8 cellular contexts compared by ENCODE assay signal in the genomic region with DNA sequence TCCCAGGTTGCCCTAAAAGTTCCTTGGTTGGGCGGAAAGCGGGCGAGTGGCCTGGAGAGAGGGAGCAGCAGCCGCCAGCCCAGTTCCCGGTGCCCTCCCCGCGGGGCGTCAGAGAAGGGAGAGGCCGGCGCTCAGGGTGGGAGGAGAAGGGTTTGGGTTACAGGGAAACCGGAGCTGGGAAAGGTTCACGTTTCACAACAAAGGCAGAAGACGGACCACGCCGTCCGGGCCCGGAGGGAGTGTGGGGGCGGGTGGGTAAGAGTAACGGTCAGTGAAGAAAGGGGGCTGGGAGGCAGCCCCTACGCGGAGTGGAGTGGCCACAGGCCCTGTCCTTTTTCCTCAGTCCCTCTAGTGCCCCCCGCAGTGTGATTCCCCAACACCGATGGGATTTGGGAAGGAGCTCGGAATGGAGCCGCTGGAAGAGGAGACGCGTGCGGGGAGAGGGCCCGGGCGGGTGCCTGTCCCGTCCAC. TPM values are rescaled to one million over a fixed set of nuclear protein-coding genes. Genes with fewer than 3 reads are reported as not detected.
DNase-seq lines count a peak whose midpoint lies in the region; ATAC-seq, FAIRE-seq and TF ChIP-seq lines count a peak whose summit lies in the region.

No MANE protein-coding gene starts in this region.

- no peaks in the 10 kb centered on the region for H3K9me3 Mint-ChIP-seq in astrocyte (ENCODE audit: unreplicated experiment)

- H3K9me3 ChIP-seq in astrocyte (ENCODE audit: insufficient read depth, low read depth, low read length) (no peaks in the 10 kb centered on the region), iPS-15b (ENCODE audit: control insufficient read depth, insufficient read depth, low read length) (no peaks in the 10 kb centered on the region), skeletal muscle satellite cell (replicated peaks; ENCODE audit: low read length) (no peaks in the 10 kb centered on the region)

- peak overlapping the region; percentile 95 for H3K27ac ChIP-seq in astrocyte (ENCODE audit: low read depth, low read length)

- no peaks in the 10 kb centered on the region for H3K27me3 Mint-ChIP-seq in astrocyte (ENCODE audit: low read depth, unreplicated experiment)

- no peaks in the 10 kb centered on the region for H3K27me3 ChIP-seq in astrocyte (ENCODE audit: insufficient read depth, low read length)
- H3K27me3 ChIP-seq in iPS-15b (ENCODE audit: control insufficient read depth, insufficient read depth, low read length) = no peaks in the 10 kb centered on the region
- H3K27me3 ChIP-seq in skeletal muscle satellite cell (ENCODE audit: control insufficient read depth, insufficient read depth, low read length) = peaks cover 3% of the 10 kb centered on the region

- no peak for FAIRE-seq in astrocyte (lab: Jason Lieb, UNC)

- peak overlapping the region; percentile 80 for H3K27ac Mint-ChIP-seq in astrocyte (ENCODE audit: unreplicated experiment)

- H2AFZ ChIP-seq in astrocyte (ENCODE audit: low read depth, low read length) = peak overlapping the region; percentile 43

- peaks cover 12% of the 10 kb centered on the region for H3K79me2 ChIP-seq in astrocyte (ENCODE audit: insufficient read depth, low read length)

- H3K4me2 ChIP-seq in astrocyte (ENCODE audit: low read length) (peak overlapping the region; percentile 100), skeletal muscle satellite cell (ENCODE audit: low read length) (peak overlapping the region; percentile 96)

- DNase-seq in DMS114 treated with DMSO at 0.1 percent for 48 hours (lab: John Stamatoyannopoulos, UW; ENCODE audit: unreplicated experiment) = peak; percentile 18
- DNase-seq in LNCaP clone FGC (ENCODE audit: low read depth) = no peak
- peak; percentile 81 for DNase-seq in astrocyte (ENCODE audit: low read depth)
- no peak for DNase-seq in Kasumi-1 (lab: John Stamatoyannopoulos, UW)
- DNase-seq in NAMALWA (ENCODE audit: low spot score) = no peak

- H3K4me3 ChIP-seq in LNCaP clone FGC (ENCODE audit: low read depth, low read length) = peak overlapping the region; percentile 71
- peak overlapping the region; percentile 85 for H3K4me3 ChIP-seq in astrocyte (ENCODE audit: insufficient read depth, low read depth, low read length)
- peak overlapping the region; percentile 87 for H3K4me3 ChIP-seq in iPS-15b (ENCODE audit: low read depth, low read length)
- H3K4me3 ChIP-seq in skeletal muscle satellite cell (ENCODE audit: low read length) = peak overlapping the region; percentile 77

- peaks cover 19% of the 10 kb centered on the region for H4K20me1 ChIP-seq in astrocyte (ENCODE audit: insufficient read depth, low read length)

- H3K4me1 ChIP-seq in astrocyte (ENCODE audit: insufficient read depth, low read length) = peaks cover 37% of the 10 kb centered on the region
- H3K4me1 ChIP-seq in iPS-15b (ENCODE audit: control insufficient read depth, insufficient read depth, low read length) = peaks cover 8% of the 10 kb centered on the region
- peaks cover 26% of the 10 kb centered on the region for H3K4me1 ChIP-seq in skeletal muscle satellite cell (ENCODE audit: control insufficient read depth, insufficient read depth, low read length)

- H3K9ac ChIP-seq in astrocyte (ENCODE audit: low read length) (peak overlapping the region; percentile 96), iPS-15b (ENCODE audit: low read depth, low read length) (peak overlapping the region; percentile 85), skeletal muscle satellite cell (ENCODE audit: low read depth, low read length) (peak overlapping the region; percentile 82)

- peaks cover 3% of the 10 kb centered on the region for H3K36me3 Mint-ChIP-seq in astrocyte (ENCODE audit: low read depth, unreplicated experiment)

- peaks cover 17% of the 10 kb centered on the region for H3K4me1 Mint-ChIP-seq in astrocyte (ENCODE audit: low read depth, unreplicated experiment)

- peak overlapping the region; percentile 87 for H3K4me3 Mint-ChIP-seq in astrocyte (ENCODE audit: unreplicated experiment)

- TF ChIP-seq CTCF in LNCaP clone FGC (IDR thresholded peaks at IDR 0.05; ENCODE audit: control insufficient read depth, extremely low read depth, insufficient read depth) (no peak), astrocyte (IDR thresholded peaks at IDR 0.05; ENCODE audit: insufficient read depth, low read depth, low read length) (no peak)

- ATAC-seq in GM21515 (IDR thresholded peaks at IDR 0.05; ENCODE audit: unreplicated experiment) = no peak

- H3K36me3 ChIP-seq in astrocyte (ENCODE audit: insufficient read depth, low read length) = no peaks in the 10 kb centered on the region
- peaks cover 3% of the 10 kb centered on the region for H3K36me3 ChIP-seq in iPS-15b (ENCODE audit: control insufficient read depth, insufficient read depth, low read length)
- H3K36me3 ChIP-seq in skeletal muscle satellite cell (ENCODE audit: insufficient read depth, low read length) = no peaks in the 10 kb centered on the region

RNA-seq across cellular contexts. Expression of gene SIX5, which starts 1.6 kb away (rescaled TPM):
- 23.5 and 24.8 TPM in 2 replicates for total RNA-seq in astrocyte
- total RNA-seq in skeletal muscle satellite cell (2012; rRNA removed) = 8.1 TPM in 2 replicates

RNA-seq across cellular contexts. Expression of gene DMPK, which starts 14.8 kb away (rescaled TPM):
- 55.9 and 75.2 TPM in 2 replicates for total RNA-seq in astrocyte
- total RNA-seq in skeletal muscle satellite cell (2012; rRNA removed) = 16.0 and 22.3 TPM in 2 replicates

RNA-seq across cellular contexts. Expression of gene DMWD, which starts 25.2 kb away (rescaled TPM):
- 61.9 and 69.0 TPM in 2 replicates for total RNA-seq in astrocyte
- total RNA-seq in skeletal muscle satellite cell (2012; rRNA removed) = 30.8 and 33.0 TPM in 2 replicates

RNA-seq across cellular contexts. Expression of gene MEIOSIN, which starts 34.2 kb away (rescaled TPM):
- not detected in 2 replicates for total RNA-seq in astrocyte
- under 0.01 and 0.25 TPM in 2 replicates for total RNA-seq in skeletal muscle satellite cell (2012; rRNA removed)

RNA-seq across cellular contexts. Expression of gene FBXO46, which starts 36.7 kb away (rescaled TPM):
- total RNA-seq in astrocyte = 19.6 and 21.1 TPM in 2 replicates
- 6.6 and 9.2 TPM in 2 replicates for total RNA-seq in skeletal muscle satellite cell (2012; rRNA removed)

Comparison
In these comparisons a context has a peak if more than half of its experiments do, and no peak if none do; other contexts are left out.
1. DNase-seq: peak in DMS114 treated with DMSO at 0.1 percent for 48 hours (single experiment) and astrocyte (single experiment); none in LNCaP clone FGC (single experiment), Kasumi-1 (0 of 2) and NAMALWA (single experiment).
2. Peak in every context shown above with its lines, with median percentiles within 50 percentile points of each other: H3K4me3 ChIP-seq and H3K9ac ChIP-seq.